Comparison of ENCODE assay signal across 1 cellular context in the genomic region with DNA sequence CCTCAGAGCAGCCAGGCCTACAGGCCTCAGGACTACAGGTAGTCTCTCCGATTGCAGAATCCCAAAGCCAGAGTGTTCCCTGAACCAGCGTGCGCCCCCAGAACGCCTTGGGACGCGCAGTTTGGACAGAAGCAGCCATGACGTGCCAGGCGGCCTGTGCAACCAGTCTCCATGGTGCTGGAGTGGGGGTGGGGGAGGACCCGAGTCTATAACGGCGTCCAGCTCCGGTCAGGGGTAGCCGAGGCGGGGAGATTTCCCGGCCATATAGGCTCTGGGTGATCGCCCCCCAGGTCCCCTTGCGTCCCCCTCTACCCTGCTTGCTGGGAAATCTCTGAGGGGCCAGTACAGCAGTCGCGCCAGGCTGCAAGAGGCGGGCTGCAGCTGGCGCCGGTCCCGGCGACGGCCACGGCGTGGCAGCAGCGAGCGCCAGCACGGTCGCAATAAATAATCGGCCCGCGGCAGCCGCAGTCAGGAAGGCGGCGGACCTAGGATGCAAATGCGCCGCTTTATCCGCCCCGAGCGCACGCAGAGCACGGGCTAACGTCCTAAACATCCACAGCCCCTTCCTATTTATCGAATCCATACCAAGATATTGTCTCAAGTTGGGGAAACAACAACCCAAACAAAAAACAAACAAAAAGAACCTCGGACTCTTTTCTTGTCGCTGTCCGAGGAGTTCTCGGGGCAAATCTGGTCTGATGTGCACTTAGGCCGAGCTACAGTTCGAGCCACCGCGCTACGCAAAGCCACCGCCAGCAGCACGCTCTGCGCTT.
TF ChIP-seq lines count a peak whose summit lies in the region.

No MANE protein-coding gene starts in this region.

TF ChIP-seq in HepG2, 621 proteins besides CTCF, POLR2A, EP300 and RAD21 (continued from another document and continues in another):
- TF ChIP-seq, protein P1, sequence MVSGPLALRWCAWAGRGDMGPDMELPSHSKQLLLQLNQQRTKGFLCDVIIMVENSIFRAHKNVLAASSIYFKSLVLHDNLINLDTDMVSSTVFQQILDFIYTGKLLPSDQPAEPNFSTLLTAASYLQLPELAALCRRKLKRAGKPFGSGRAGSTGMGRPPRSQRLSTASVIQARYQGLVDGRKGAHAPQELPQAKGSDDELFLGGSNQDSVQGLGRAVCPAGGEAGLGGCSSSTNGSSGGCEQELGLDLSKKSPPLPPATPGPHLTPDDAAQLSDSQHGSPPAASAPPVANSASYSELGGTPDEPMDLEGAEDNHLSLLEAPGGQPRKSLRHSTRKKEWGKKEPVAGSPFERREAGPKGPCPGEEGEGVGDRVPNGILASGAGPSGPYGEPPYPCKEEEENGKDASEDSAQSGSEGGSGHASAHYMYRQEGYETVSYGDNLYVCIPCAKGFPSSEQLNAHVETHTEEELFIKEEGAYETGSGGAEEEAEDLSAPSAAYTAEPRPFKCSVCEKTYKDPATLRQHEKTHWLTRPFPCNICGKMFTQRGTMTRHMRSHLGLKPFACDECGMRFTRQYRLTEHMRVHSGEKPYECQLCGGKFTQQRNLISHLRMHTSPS (CRISPR knock-in tag; IDR thresholded peaks at IDR 0.05; ENCODE audit: low read depth) = no peak
- TF ChIP-seq ZFYVE20 (CRISPR knock-in tag; IDR thresholded peaks at IDR 0.05; ENCODE audit: borderline replicate concordance, low read depth) (no peak), DNMT1 (CRISPR knock-in tag; IDR thresholded peaks at IDR 0.05) (no peak), MEF2D (CRISPR knock-in tag; IDR thresholded peaks at IDR 0.05) (peak; percentile 52), ZSCAN21 (CRISPR knock-in tag; IDR thresholded peaks at IDR 0.05; ENCODE audit: borderline replicate concordance) (0 out of 2 replicates have a peak, but pooled peaks have one; percentile 68), ZSCAN29 (CRISPR knock-in tag; conservative IDR thresholded peaks at IDR 0.05) (0 out of 2 replicates have a peak, but pooled peaks have one; percentile 52), ZNF432 (CRISPR knock-in tag; IDR thresholded peaks at IDR 0.05; ENCODE audit: borderline replicate concordance) (no peak), PHB2 (IDR thresholded peaks at IDR 0.05; ENCODE audit: partially characterized antibody) (no peak), PRMT3 (CRISPR knock-in tag; IDR thresholded peaks at IDR 0.05; ENCODE audit: borderline replicate concordance, low read depth) (no peak; the same call in 1 of the 2 replicates), TOE1 (CRISPR knock-in tag; IDR thresholded peaks at IDR 0.05) (no peak), ZNF788 (CRISPR knock-in tag; IDR thresholded peaks at IDR 0.05; ENCODE audit: borderline replicate concordance) (peak; percentile 35), ZNF12 (CRISPR knock-in tag; IDR thresholded peaks at IDR 0.05) (no peak), HDAC6 (IDR thresholded peaks at IDR 0.05; ENCODE audit: low read depth, low read length) (no peak), HHEX (CRISPR knock-in tag; IDR thresholded peaks at IDR 0.05) (no peak), FOXO1 (CRISPR knock-in tag; IDR thresholded peaks at IDR 0.05) (no peak), FOXM1 (CRISPR knock-in tag; IDR thresholded peaks at IDR 0.05) (no peak), ZNF205 (CRISPR knock-in tag; IDR thresholded peaks at IDR 0.05) (no peak), KDM2A (CRISPR knock-in tag; IDR thresholded peaks at IDR 0.05; ENCODE audit: borderline replicate concordance, low read depth) (peak; percentile 78; the same call in 1 of the 2 replicates), SRF (IDR thresholded peaks at IDR 0.05; ENCODE audit: low read depth, low read length) (no peak), ZNF180 (CRISPR knock-in tag; IDR thresholded peaks at IDR 0.05; ENCODE audit: borderline replicate concordance, low read depth) (no peak), ZNF883 (CRISPR knock-in tag; IDR thresholded peaks at IDR 0.05; ENCODE audit: not compliant biosample characterization) (peak; percentile 52)
- TF ChIP-seq, protein P2, sequence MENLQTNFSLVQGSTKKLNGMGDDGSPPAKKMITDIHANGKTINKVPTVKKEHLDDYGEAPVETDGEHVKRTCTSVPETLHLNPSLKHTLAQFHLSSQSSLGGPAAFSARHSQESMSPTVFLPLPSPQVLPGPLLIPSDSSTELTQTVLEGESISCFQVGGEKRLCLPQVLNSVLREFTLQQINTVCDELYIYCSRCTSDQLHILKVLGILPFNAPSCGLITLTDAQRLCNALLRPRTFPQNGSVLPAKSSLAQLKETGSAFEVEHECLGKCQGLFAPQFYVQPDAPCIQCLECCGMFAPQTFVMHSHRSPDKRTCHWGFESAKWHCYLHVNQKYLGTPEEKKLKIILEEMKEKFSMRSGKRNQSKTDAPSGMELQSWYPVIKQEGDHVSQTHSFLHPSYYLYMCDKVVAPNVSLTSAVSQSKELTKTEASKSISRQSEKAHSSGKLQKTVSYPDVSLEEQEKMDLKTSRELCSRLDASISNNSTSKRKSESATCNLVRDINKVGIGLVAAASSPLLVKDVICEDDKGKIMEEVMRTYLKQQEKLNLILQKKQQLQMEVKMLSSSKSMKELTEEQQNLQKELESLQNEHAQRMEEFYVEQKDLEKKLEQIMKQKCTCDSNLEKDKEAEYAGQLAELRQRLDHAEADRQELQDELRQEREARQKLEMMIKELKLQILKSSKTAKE (CRISPR knock-in tag; IDR thresholded peaks at IDR 0.05; ENCODE audit: borderline replicate concordance) = no peak
- TF ChIP-seq, protein P3, sequence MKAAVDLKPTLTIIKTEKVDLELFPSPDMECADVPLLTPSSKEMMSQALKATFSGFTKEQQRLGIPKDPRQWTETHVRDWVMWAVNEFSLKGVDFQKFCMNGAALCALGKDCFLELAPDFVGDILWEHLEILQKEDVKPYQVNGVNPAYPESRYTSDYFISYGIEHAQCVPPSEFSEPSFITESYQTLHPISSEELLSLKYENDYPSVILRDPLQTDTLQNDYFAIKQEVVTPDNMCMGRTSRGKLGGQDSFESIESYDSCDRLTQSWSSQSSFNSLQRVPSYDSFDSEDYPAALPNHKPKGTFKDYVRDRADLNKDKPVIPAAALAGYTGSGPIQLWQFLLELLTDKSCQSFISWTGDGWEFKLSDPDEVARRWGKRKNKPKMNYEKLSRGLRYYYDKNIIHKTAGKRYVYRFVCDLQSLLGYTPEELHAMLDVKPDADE (CRISPR knock-in tag; IDR thresholded peaks at IDR 0.05) = no peak
- TF ChIP-seq, protein P4, sequence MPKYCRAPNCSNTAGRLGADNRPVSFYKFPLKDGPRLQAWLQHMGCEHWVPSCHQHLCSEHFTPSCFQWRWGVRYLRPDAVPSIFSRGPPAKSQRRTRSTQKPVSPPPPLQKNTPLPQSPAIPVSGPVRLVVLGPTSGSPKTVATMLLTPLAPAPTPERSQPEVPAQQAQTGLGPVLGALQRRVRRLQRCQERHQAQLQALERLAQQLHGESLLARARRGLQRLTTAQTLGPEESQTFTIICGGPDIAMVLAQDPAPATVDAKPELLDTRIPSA (CRISPR knock-in tag; IDR thresholded peaks at IDR 0.05; ENCODE audit: borderline replicate concordance) = no peak
- TF ChIP-seq, protein P5, sequence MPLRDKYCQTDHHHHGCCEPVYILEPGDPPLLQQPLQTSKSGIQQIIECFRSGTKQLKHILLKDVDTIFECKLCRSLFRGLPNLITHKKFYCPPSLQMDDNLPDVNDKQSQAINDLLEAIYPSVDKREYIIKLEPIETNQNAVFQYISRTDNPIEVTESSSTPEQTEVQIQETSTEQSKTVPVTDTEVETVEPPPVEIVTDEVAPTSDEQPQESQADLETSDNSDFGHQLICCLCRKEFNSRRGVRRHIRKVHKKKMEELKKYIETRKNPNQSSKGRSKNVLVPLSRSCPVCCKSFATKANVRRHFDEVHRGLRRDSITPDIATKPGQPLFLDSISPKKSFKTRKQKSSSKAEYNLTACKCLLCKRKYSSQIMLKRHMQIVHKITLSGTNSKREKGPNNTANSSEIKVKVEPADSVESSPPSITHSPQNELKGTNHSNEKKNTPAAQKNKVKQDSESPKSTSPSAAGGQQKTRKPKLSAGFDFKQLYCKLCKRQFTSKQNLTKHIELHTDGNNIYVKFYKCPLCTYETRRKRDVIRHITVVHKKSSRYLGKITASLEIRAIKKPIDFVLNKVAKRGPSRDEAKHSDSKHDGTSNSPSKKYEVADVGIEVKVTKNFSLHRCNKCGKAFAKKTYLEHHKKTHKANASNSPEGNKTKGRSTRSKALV (CRISPR knock-in tag; IDR thresholded peaks at IDR 0.05) = peak; percentile 85
- TF ChIP-seq, protein P6, sequence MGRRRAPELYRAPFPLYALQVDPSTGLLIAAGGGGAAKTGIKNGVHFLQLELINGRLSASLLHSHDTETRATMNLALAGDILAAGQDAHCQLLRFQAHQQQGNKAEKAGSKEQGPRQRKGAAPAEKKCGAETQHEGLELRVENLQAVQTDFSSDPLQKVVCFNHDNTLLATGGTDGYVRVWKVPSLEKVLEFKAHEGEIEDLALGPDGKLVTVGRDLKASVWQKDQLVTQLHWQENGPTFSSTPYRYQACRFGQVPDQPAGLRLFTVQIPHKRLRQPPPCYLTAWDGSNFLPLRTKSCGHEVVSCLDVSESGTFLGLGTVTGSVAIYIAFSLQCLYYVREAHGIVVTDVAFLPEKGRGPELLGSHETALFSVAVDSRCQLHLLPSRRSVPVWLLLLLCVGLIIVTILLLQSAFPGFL (CRISPR knock-in tag; IDR thresholded peaks at IDR 0.05) = no peak
- TF ChIP-seq, protein P7, sequence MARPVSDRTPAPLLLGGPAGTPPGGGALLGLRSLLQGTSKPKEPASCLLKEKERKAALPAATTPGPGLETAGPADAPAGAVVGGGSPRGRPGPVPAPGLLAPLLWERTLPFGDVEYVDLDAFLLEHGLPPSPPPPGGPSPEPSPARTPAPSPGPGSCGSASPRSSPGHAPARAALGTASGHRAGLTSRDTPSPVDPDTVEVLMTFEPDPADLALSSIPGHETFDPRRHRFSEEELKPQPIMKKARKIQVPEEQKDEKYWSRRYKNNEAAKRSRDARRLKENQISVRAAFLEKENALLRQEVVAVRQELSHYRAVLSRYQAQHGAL (CRISPR knock-in tag; IDR thresholded peaks at IDR 0.05; ENCODE audit: not compliant biosample characterization) = no peak
- TF ChIP-seq, protein P8, sequence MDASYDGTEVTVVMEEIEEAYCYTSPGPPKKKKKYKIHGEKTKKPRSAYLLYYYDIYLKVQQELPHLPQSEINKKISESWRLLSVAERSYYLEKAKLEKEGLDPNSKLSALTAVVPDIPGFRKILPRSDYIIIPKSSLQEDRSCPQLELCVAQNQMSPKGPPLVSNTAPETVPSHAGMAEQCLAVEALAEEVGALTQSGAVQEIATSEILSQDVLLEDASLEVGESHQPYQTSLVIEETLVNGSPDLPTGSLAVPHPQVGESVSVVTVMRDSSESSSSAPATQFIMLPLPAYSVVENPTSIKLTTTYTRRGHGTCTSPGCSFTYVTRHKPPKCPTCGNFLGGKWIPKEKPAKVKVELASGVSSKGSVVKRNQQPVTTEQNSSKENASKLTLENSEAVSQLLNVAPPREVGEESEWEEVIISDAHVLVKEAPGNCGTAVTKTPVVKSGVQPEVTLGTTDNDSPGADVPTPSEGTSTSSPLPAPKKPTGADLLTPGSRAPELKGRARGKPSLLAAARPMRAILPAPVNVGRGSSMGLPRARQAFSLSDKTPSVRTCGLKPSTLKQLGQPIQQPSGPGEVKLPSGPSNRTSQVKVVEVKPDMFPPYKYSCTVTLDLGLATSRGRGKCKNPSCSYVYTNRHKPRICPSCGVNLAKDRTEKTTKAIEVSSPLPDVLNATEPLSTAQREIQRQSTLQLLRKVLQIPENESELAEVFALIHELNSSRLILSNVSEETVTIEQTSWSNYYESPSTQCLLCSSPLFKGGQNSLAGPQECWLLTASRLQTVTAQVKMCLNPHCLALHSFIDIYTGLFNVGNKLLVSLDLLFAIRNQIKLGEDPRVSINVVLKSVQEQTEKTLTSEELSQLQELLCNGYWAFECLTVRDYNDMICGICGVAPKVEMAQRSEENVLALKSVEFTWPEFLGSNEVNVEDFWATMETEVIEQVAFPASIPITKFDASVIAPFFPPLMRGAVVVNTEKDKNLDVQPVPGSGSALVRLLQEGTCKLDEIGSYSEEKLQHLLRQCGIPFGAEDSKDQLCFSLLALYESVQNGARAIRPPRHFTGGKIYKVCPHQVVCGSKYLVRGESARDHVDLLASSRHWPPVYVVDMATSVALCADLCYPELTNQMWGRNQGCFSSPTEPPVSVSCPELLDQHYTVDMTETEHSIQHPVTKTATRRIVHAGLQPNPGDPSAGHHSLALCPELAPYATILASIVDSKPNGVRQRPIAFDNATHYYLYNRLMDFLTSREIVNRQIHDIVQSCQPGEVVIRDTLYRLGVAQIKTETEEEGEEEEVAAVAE (CRISPR knock-in tag; IDR thresholded peaks at IDR 0.05; ENCODE audit: borderline replicate concordance) = no peak
- TF ChIP-seq, protein P9, sequence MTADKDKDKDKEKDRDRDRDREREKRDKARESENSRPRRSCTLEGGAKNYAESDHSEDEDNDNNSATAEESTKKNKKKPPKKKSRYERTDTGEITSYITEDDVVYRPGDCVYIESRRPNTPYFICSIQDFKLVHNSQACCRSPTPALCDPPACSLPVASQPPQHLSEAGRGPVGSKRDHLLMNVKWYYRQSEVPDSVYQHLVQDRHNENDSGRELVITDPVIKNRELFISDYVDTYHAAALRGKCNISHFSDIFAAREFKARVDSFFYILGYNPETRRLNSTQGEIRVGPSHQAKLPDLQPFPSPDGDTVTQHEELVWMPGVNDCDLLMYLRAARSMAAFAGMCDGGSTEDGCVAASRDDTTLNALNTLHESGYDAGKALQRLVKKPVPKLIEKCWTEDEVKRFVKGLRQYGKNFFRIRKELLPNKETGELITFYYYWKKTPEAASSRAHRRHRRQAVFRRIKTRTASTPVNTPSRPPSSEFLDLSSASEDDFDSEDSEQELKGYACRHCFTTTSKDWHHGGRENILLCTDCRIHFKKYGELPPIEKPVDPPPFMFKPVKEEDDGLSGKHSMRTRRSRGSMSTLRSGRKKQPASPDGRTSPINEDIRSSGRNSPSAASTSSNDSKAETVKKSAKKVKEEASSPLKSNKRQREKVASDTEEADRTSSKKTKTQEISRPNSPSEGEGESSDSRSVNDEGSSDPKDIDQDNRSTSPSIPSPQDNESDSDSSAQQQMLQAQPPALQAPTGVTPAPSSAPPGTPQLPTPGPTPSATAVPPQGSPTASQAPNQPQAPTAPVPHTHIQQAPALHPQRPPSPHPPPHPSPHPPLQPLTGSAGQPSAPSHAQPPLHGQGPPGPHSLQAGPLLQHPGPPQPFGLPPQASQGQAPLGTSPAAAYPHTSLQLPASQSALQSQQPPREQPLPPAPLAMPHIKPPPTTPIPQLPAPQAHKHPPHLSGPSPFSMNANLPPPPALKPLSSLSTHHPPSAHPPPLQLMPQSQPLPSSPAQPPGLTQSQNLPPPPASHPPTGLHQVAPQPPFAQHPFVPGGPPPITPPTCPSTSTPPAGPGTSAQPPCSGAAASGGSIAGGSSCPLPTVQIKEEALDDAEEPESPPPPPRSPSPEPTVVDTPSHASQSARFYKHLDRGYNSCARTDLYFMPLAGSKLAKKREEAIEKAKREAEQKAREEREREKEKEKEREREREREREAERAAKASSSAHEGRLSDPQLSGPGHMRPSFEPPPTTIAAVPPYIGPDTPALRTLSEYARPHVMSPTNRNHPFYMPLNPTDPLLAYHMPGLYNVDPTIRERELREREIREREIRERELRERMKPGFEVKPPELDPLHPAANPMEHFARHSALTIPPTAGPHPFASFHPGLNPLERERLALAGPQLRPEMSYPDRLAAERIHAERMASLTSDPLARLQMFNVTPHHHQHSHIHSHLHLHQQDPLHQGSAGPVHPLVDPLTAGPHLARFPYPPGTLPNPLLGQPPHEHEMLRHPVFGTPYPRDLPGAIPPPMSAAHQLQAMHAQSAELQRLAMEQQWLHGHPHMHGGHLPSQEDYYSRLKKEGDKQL (CRISPR knock-in tag; IDR thresholded peaks at IDR 0.05; ENCODE audit: low read depth) = no peak
- TF ChIP-seq, protein P10, sequence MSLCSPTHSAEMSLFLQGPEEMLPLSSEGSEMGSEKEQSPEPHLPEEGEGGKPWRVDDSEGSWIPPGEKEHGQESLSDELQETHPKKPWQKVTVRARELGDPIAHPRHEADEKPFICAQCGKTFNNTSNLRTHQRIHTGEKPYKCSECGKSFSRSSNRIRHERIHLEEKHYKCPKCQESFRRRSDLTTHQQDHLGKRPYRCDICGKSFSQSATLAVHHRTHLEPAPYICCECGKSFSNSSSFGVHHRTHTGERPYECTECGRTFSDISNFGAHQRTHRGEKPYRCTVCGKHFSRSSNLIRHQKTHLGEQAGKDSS (CRISPR knock-in tag; IDR thresholded peaks at IDR 0.05; ENCODE audit: borderline replicate concordance, low read depth) = no peak; the same call in 1 of the 2 replicates
